ENCODE assay signal across 3 cellular contexts in genomic region chr13:33766724-33767123, GRCh38.
TF ChIP-seq lines count a peak whose summit lies in the region.

No MANE protein-coding gene starts in this region.

TF ChIP-seq in HepG2, 621 proteins besides CTCF, POLR2A, EP300 and RAD21:
- peak; percentile 57 for TF ChIP-seq MAFF (IDR thresholded peaks at IDR 0.05; ENCODE audit: low read depth, low read length)
- no peak for TF ChIP-seq ARID3A (IDR thresholded peaks at IDR 0.05; ENCODE audit: low read depth, low read length)
- peak; percentile 43 to 78; a peak in 3 of 4 replicates for TF ChIP-seq MAFK (conservative IDR thresholded peaks at IDR 0.05 in 1 of 2, IDR thresholded peaks at IDR 0.05 in 1 of 2; ENCODE audit: low read length in 2 of 2)
TF ChIP-seq in HepG2: peak in this region for 2.

TF ChIP-seq in IMR-90, 13 proteins besides CTCF, POLR2A, EP300 and RAD21:
- TF ChIP-seq MAFK (IDR thresholded peaks at IDR 0.05; ENCODE audit: low read depth, low read length) (peak; percentile 64), FOS (IDR thresholded peaks at IDR 0.05; ENCODE audit: low read depth, low read length) (no peak), MAZ (IDR thresholded peaks at IDR 0.05; ENCODE audit: borderline replicate concordance, low read depth, low read length) (no peak)

TF ChIP-seq in K562, 482 proteins besides CTCF, POLR2A, EP300 and RAD21:
- TF ChIP-seq THRA (IDR thresholded peaks at IDR 0.05) (no peak), C11orf30 (IDR thresholded peaks at IDR 0.05; ENCODE audit: low read depth) (0 out of 2 replicates have a peak, but pooled peaks have one; percentile 12), ZNF316 (IDR thresholded peaks at IDR 0.05) (peak; percentile 49; the same call in 1 of the 2 replicates)
TF ChIP-seq in K562: peak in this region for 2.
